In genomic region chr4:138919094-138919936, GRCh38 we compare ENCODE assay signal across 8 cellular contexts.
A peak's percentile ranks its signal among the peaks of the same experiment; 100 is the strongest.
DNase-seq lines count a peak whose midpoint lies in the region; ATAC-seq and TF ChIP-seq lines count a peak whose summit lies in the region.

No MANE protein-coding gene starts in this region.

- WGBS in esophagus squamous epithelium, 2 donors = 32 to 38% methylated on average over 27 of the region's 27 CpGs
- 44 to 46% methylated on average over 21 to 27 of the region's 27 CpGs for WGBS in transverse colon (ENCODE audit: low coverage in 1 of 2), 2 donors

- H3K36me3 ChIP-seq in HAP-1 (replicated peaks) (no peaks in the 10 kb centered on the region), esophagus squamous epithelium (no peaks in the 10 kb centered on the region), transverse colon (no peaks in the 10 kb centered on the region)
- H3K36me3 ChIP-seq in naive thymus-derived CD4-positive, alpha-beta T cell (ENCODE audit: control insufficient read depth in 2 of 3, insufficient read depth in 3 of 3, low read length in 3 of 3) = no peaks in the 10 kb centered on the region

- CTCF ChIA-PET in activated B cell treated with CpG ODN at 0.5 μM for 24 hours (lab: Charles Lee) = no interaction called here
- CTCF ChIA-PET in naive thymus-derived CD4-positive, alpha-beta T cell (lab: Charles Lee) = no interaction called here

- H3K27ac ChIP-seq in esophagus squamous epithelium = no peak overlapping the region
- H3K27ac ChIP-seq in naive thymus-derived CD4-positive, alpha-beta T cell (ENCODE audit: low read depth, low read length) = no peak overlapping the region
- H3K27ac ChIP-seq in transverse colon = no peak overlapping the region

- DNase-seq in ELR (ENCODE audit: low read depth) = peak; percentile 76
- peak; percentile 72 to 79 for DNase-seq in HAP-1 (ENCODE audit: low spot score in 2 of 2)
- DNase-seq in NCI-H187 treated with DMSO at 0.1 percent for 48 hours (lab: John Stamatoyannopoulos, UW) = peak; percentile 51
- DNase-seq in activated B cell treated with CpG ODN at 0.5 μM for 24 hours = no peak
- no peak for DNase-seq in esophagus squamous epithelium (lab: John Stamatoyannopoulos, UW)
- peak in 4 of 9 donors; percentile 6 to 40 (median 22) for DNase-seq in naive thymus-derived CD4-positive, alpha-beta T cell
- peak; percentile 68 for DNase-seq in transverse colon
- DNase-seq in activated gamma-delta T cell (lab: John Stamatoyannopoulos, UW) = no peak

- ATAC-seq in activated B cell treated with CpG ODN at 0.5 μM for 24 hours (ENCODE audit: low read depth) = peak; percentile 60
- peak; percentile 75 for ATAC-seq in naive thymus-derived CD4-positive, alpha-beta T cell

- TF ChIP-seq POLR2A in esophagus squamous epithelium (IDR thresholded peaks at IDR 0.05) (no peak), transverse colon (IDR thresholded peaks at IDR 0.05) (no peak)

- TF ChIP-seq CTCF in activated B cell treated with CpG ODN at 0.5 μM for 24 hours (IDR thresholded peaks at IDR 0.05) (peak; percentile 49), esophagus squamous epithelium (IDR thresholded peaks at IDR 0.05) (peak in 4 of 6 experiments; percentile 48 to 82 (median 58)), transverse colon (IDR thresholded peaks at IDR 0.05) (peak; percentile 47 to 72 (median 61))

- H3K9me3 Mint-ChIP-seq in activated B cell treated with CpG ODN at 0.5 μM for 24 hours = no peaks in the 10 kb centered on the region
- no peaks in the 10 kb centered on the region for H3K9me3 Mint-ChIP-seq in naive thymus-derived CD4-positive, alpha-beta T cell

- H3K4me3 ChIP-seq in HAP-1 = no peak overlapping the region
- H3K4me3 ChIP-seq in esophagus squamous epithelium = no peak overlapping the region
- no peak overlapping the region for H3K4me3 ChIP-seq in naive thymus-derived CD4-positive, alpha-beta T cell (ENCODE audit: low read length)
- H3K4me3 ChIP-seq in transverse colon = no peak overlapping the region

- H3K9me3 ChIP-seq in HAP-1 (no peaks in the 10 kb centered on the region), esophagus squamous epithelium (no peaks in the 10 kb centered on the region), transverse colon (no peaks in the 10 kb centered on the region)
- no peaks in the 10 kb centered on the region for H3K9me3 ChIP-seq in naive thymus-derived CD4-positive, alpha-beta T cell (ENCODE audit: control insufficient read depth in 2 of 3, low read length in 3 of 3)

- in situ Hi-C loops in HAP-1 (cut with MboI; ENCODE audit: low sequenced_read_pairs) = no loop called here
- in situ Hi-C loops in transverse colon (cut with MboI; ENCODE audit: low pct_ligation_motif_present in 1 of 4, low pct_unique_long_range_greater_than_20kb in 1 of 4, low sequenced_read_pairs in 3 of 4) = no loop called here

- peaks cover 13% of the 10 kb centered on the region for H3K27me3 Mint-ChIP-seq in activated B cell treated with CpG ODN at 0.5 μM for 24 hours
- H3K27me3 Mint-ChIP-seq in naive thymus-derived CD4-positive, alpha-beta T cell = peaks cover 4 to 21% (median 9%) of the 10 kb centered on the region in 5 donors

- no peak overlapping the region for H3K27ac Mint-ChIP-seq in activated B cell treated with CpG ODN at 0.5 μM for 24 hours
- no peak overlapping the region for H3K27ac Mint-ChIP-seq in naive thymus-derived CD4-positive, alpha-beta T cell

- H3K36me3 Mint-ChIP-seq in activated B cell treated with CpG ODN at 0.5 μM for 24 hours (ENCODE audit: low read depth) = no peaks in the 10 kb centered on the region
- H3K36me3 Mint-ChIP-seq in naive thymus-derived CD4-positive, alpha-beta T cell = no peaks in the 10 kb centered on the region

- H3K4me1 ChIP-seq in HAP-1 = peaks cover 3% of the 10 kb centered on the region; the same call in 1 of the 2 replicates
- peaks cover 0 to 6% (median 0%) of the 10 kb centered on the region in 3 donors for H3K4me1 ChIP-seq in esophagus squamous epithelium
- no peaks in the 10 kb centered on the region for H3K4me1 ChIP-seq in naive thymus-derived CD4-positive, alpha-beta T cell (ENCODE audit: control insufficient read depth in 2 of 2, insufficient read depth in 2 of 2, low read length in 2 of 2)
- H3K4me1 ChIP-seq in transverse colon = no peaks in the 10 kb centered on the region

- POLR2A ChIA-PET in activated B cell treated with CpG ODN at 0.5 μM for 24 hours (lab: Charles Lee) = no interaction called here
- POLR2A ChIA-PET in naive thymus-derived CD4-positive, alpha-beta T cell (lab: Charles Lee) = no interaction called here

- H3K27me3 ChIP-seq in HAP-1 (ENCODE audit: low read depth) (no peaks in the 10 kb centered on the region), esophagus squamous epithelium (no peaks in the 10 kb centered on the region), transverse colon (no peaks in the 10 kb centered on the region)
- H3K27me3 ChIP-seq in naive thymus-derived CD4-positive, alpha-beta T cell (ENCODE audit: control insufficient read depth in 2 of 2, insufficient read depth in 2 of 2, low read length in 2 of 2) = no peaks in the 10 kb centered on the region

- peaks cover 8% of the 10 kb centered on the region for H3K4me1 Mint-ChIP-seq in activated B cell treated with CpG ODN at 0.5 μM for 24 hours
- peaks cover 0 to 7% (median 0%) of the 10 kb centered on the region in 7 donors for H3K4me1 Mint-ChIP-seq in naive thymus-derived CD4-positive, alpha-beta T cell

- no peak overlapping the region for H3K4me3 Mint-ChIP-seq in activated B cell treated with CpG ODN at 0.5 μM for 24 hours
- H3K4me3 Mint-ChIP-seq in naive thymus-derived CD4-positive, alpha-beta T cell = peak overlapping the region in 2 of 10 donors; percentile 2 to 13

- no peak for TF ChIP-seq EP300 in transverse colon (IDR thresholded peaks at IDR 0.05; ENCODE audit: low read depth)

- intact Hi-C loops in activated B cell treated with CpG ODN at 0.5 μM for 24 hours (cut with micrococcal nuclease) (no loop called here), esophagus squamous epithelium (cut with DNase I) (no loop called here), transverse colon (cut with DNase I; ENCODE audit: low total_unique reads) (no loop called here)
- intact Hi-C loops in naive thymus-derived CD4-positive, alpha-beta T cell (cut with micrococcal nuclease) = loop anchor here in 1 of 2 donors (5.0 kb wide), 1 partner anchor 237 kb away; no protein-coding TSS in a partner anchor

Comparison
In these comparisons a context has a peak if more than half of its experiments do, and no peak if none do; other contexts are left out.
1. DNase-seq: peak in ELR (single experiment), HAP-1 (2 of 2), NCI-H187 treated with DMSO at 0.1 percent for 48 hours (single experiment) and transverse colon (single experiment); none in activated B cell treated with CpG ODN at 0.5 μM for 24 hours (single experiment), esophagus squamous epithelium (single experiment) and activated gamma-delta T cell (single experiment).
2. Peak in every context shown above with its lines, with median percentiles within 50 percentile points of each other: CTCF ChIP-seq.